In genomic region chr19:1848399-1849131, GRCh38 we compare ENCODE assay signal across 1 cellular context.
TF ChIP-seq lines count a peak whose summit lies in the region.

Gene REXO1 (minus strand): TSS chr19:1848483. CDS start chr19:1848358, 125 bp downstream.

TF ChIP-seq in K562, 482 proteins besides CTCF, POLR2A, EP300 and RAD21 (continued from another document and continues in another):
- TF ChIP-seq ARID4B (CRISPR knock-in tag; IDR thresholded peaks at IDR 0.05) (no peak), ZNF592 (IDR thresholded peaks at IDR 0.05) (no peak), POU5F1 (IDR thresholded peaks at IDR 0.05; ENCODE audit: borderline replicate concordance, low read depth, low read length, partially characterized antibody) (no peak), ZBTB11 (CRISPR knock-in tag; IDR thresholded peaks at IDR 0.05) (peak in 1 of 3 experiments; percentile 64; a peak in 2 of 6 replicates), ZNF174 (CRISPR knock-in tag; IDR thresholded peaks at IDR 0.05) (0 out of 2 replicates have a peak, but pooled peaks have one; percentile 17), GABPB1 (CRISPR knock-in tag; IDR thresholded peaks at IDR 0.05) (peak; percentile 74; the same call in 1 of the 2 replicates), YY1 (IDR thresholded peaks at IDR 0.05; ENCODE audit: borderline replicate concordance in 1 of 3, control insufficient read depth in 1 of 3, extremely low read depth in 1 of 3, insufficient read depth in 3 of 3, insufficient read length in 1 of 3, insufficient replicate concordance in 2 of 3, low read depth in 1 of 3, low read length in 2 of 3) (peak; percentile 86 to 93 (median 93)), KAT8 (IDR thresholded peaks at IDR 0.05; ENCODE audit: low read depth) (no peak), ZBTB49 (CRISPR knock-in tag; IDR thresholded peaks at IDR 0.05; ENCODE audit: borderline replicate concordance) (no peak), ASH1L (IDR thresholded peaks at IDR 0.05; ENCODE audit: borderline replicate concordance, low read depth, partially characterized antibody) (no peak), IRF1 (CRISPR knock-in tag; IDR thresholded peaks at IDR 0.05; ENCODE audit: borderline replicate concordance) (no peak), ZNF316 (IDR thresholded peaks at IDR 0.05) (no peak), PTBP1 (IDR thresholded peaks at IDR 0.05; ENCODE audit: low read depth, low read length) (no peak), SIN3B (IDR thresholded peaks at IDR 0.05; ENCODE audit: low read depth) (peak; percentile 100), ZNF589 (CRISPR knock-in tag; IDR thresholded peaks at IDR 0.05; ENCODE audit: low read depth) (no peak), PML (IDR thresholded peaks at IDR 0.05; ENCODE audit: low read length) (no peak; the same call in 1 of the 2 replicates), HNRNPLL (IDR thresholded peaks at IDR 0.05; ENCODE audit: low read depth, low read length, poor library complexity, severe bottlenecking) (no peak), ZNF277 (CRISPR knock-in tag; IDR thresholded peaks at IDR 0.05; ENCODE audit: borderline replicate concordance) (no peak), SAP30 (IDR thresholded peaks at IDR 0.05; ENCODE audit: borderline replicate concordance, insufficient read depth, low read depth, low read length, poor library complexity, severe bottlenecking) (no peak), CCNT2 (IDR thresholded peaks at IDR 0.05; ENCODE audit: borderline replicate concordance, extremely low read depth, insufficient read length, low read depth, low read length) (peak; percentile 74), CXXC5 (CRISPR knock-in tag; IDR thresholded peaks at IDR 0.05) (peak; percentile 93), LEF1 (IDR thresholded peaks at IDR 0.05) (no peak), ZNF696 (CRISPR knock-in tag; conservative IDR thresholded peaks at IDR 0.05) (no peak), ZNF583 (CRISPR knock-in tag; IDR thresholded peaks at IDR 0.05) (no peak), ZEB2 (IDR thresholded peaks at IDR 0.05) (peak; percentile 91), ZNF830 (CRISPR knock-in tag; IDR thresholded peaks at IDR 0.05) (no peak), SP1 (CRISPR knock-in tag; IDR thresholded peaks at IDR 0.05) (peak; percentile 75; the same call in 1 of the 2 replicates), BRF1 (IDR thresholded peaks at IDR 0.05; ENCODE audit: borderline replicate concordance, extremely low read depth, insufficient read length) (no peak), ZNF263 (CRISPR knock-in tag; IDR thresholded peaks at IDR 0.05; ENCODE audit: borderline replicate concordance) (no peak; the same call in 1 of the 2 replicates), ZKSCAN1 (IDR thresholded peaks at IDR 0.05; ENCODE audit: low read depth, low read length) (no peak; the same call in 1 of the 2 replicates), EHMT2 (IDR thresholded peaks at IDR 0.05) (no peak), HMGN3 (IDR thresholded peaks at IDR 0.05; ENCODE audit: borderline replicate concordance, extremely low read depth, insufficient read length, low read depth, low read length) (no peak), TCF3 (CRISPR knock-in tag; IDR thresholded peaks at IDR 0.05) (no peak), DIDO1 (tag; IDR thresholded peaks at IDR 0.05; ENCODE audit: low read depth) (peak; percentile 45; the same call in 1 of the 2 replicates), REST (CRISPR knock-in tag; IDR thresholded peaks at IDR 0.05; ENCODE audit: low read depth) (peak; percentile 74; the same call in 1 of the 2 replicates), TBP (optimal IDR thresholded peaks at IDR 0.05; ENCODE audit: low read depth, low read length) (peak; percentile 94), ZNF121 (CRISPR knock-in tag; conservative IDR thresholded peaks at IDR 0.05) (no peak)
